In the genomic region with DNA sequence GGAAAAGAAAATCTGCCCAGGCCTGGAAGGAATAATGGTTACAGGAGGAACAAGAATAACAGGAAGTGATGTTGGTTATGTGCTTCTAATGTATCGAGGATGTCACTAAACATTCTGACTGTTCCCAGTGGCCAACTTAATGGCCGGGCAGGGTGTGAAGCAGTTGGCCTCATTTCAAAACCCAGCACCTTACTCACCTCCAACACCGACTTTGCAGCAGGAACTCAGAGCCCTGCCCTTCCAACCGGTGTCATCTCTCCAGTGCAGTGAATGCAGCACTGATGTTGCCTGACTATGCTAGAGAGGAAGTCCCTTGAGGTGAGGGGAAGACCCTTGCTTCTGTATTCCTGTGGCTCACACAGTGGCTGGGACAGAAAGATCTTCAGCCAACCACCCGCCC, we compare ENCODE assay signal across 18 cellular contexts.
"Had no signal": no experiment of that assay in that cellular context is flagged by ENCODE, and none has a peak within 500 bp of the region (broad histone marks: within the 10 kb centered on the region; RNA-seq: fewer than 3 reads in every experiment).

No MANE protein-coding gene starts in this region.

- H3K4me3 ChIP-seq: left ventricle myocardium inferior, lung, psoas muscle, spleen, stomach, thoracic aorta, transverse colon had no signal

- H3K36me3 ChIP-seq: left ventricle myocardium inferior, spleen, stomach, thoracic aorta, transverse colon had no signal

- H3K9me3 ChIP-seq: psoas muscle, spleen, stomach, thoracic aorta, transverse colon had no signal

- DNase-seq: foreskin keratinocyte; immature natural killer cell; left cardiac atrium; left ventricle myocardium inferior; naive thymus-derived CD4-positive, alpha-beta T cell; nephron progenitor cell; psoas muscle; spleen; stimulated activated CD4-positive, alpha-beta T cell treated with anti-CD3 and anti-CD28 coated beads, Interleukin-15, amount 100 ng/mL, for 24 hours; stimulated activated CD4-positive, alpha-beta T cell treated with anti-CD3 and anti-CD28 coated beads, Interleukin-1b, Interleukin-23, amount 100 ng/mL, for 48 hours; stimulated activated CD4-positive, alpha-beta T cell treated with anti-CD3 and anti-CD28 coated beads, Interleukin-4, amount 100 ng/mL, for 24 hours; stimulated activated naive B cell treated with anti-CD40 and anti-IgM and Interleukin-4, amounts not matched to agents 10 μg/mL and 1 μg/mL and 100 μg/mL, for 72 hours; stomach; substantia nigra; transverse colon had no signal

- H3K27me3 ChIP-seq: spleen, stomach, transverse colon had no signal

- ATAC-seq: foreskin keratinocyte; left cardiac atrium; naive thymus-derived CD4-positive, alpha-beta T cell; psoas muscle; sciatic nerve; stimulated activated naive B cell treated with anti-CD40 and anti-IgM and Interleukin-4, amounts not matched to agents 10 μg/mL and 1 μg/mL and 100 μg/mL, for 72 hours had no signal

- H3K4me1 ChIP-seq: foreskin keratinocyte, left ventricle myocardium inferior, psoas muscle, spleen, stomach, transverse colon had no signal

- H3K27ac ChIP-seq: foreskin keratinocyte, left ventricle myocardium inferior, psoas muscle, spleen, stomach, thoracic aorta, transverse colon had no signal
